In the genomic region with DNA sequence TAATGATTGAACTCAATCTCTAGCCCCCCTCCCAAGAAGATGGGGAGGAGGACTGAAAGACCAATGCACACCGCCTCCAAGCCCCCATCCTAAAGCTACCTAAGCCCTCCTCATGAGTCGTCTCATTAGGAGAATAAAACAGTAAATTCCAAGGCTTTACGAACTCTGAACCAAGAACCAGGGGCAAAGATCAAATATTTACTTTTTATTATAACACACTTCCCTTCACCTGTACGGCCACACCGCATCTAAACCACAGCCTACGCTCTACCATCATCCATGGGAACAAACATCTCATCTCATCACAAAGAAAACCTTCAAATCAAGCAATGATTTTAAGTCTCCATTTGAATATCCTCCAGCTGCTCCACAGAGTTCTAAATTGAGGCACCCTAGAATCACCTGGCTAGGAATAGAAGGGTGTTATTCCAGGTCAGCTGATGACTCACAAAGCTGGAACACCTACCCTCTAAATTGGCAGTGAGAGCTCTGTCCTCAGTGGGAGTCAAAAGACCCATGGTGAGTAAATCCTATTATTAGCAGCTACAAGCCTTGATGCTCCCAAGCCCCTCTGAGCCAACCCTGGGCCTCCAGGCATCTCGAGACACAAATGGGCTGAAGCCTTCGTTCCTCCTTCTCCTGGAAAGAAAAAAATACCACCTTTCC, we compare ENCODE assay signal across 11 cellular contexts. TPM values are rescaled to one million over a fixed set of nuclear protein-coding genes. Genes with fewer than 3 reads are reported as not detected.
A peak's percentile ranks its signal among the peaks of the same experiment; 100 is the strongest.
DNase-seq lines count a peak whose midpoint lies in the region; ATAC-seq and TF ChIP-seq lines count a peak whose summit lies in the region.
"Had no signal": no experiment of that assay in that cellular context is flagged by ENCODE, and none has a peak within 500 bp of the region (broad histone marks: within the 10 kb centered on the region; RNA-seq: fewer than 3 reads in every experiment).

No MANE protein-coding gene starts in this region.

- no peak overlapping the region for H2AFZ ChIP-seq in smooth muscle cell (ENCODE audit: low read depth)

- no peak overlapping the region for H3K9ac ChIP-seq in smooth muscle cell (ENCODE audit: low read depth)

- H3K4me1 ChIP-seq in heart right ventricle = peaks cover 0 to 24% (median 14%) of the 10 kb centered on the region in 9 donors
- H3K4me1 ChIP-seq in smooth muscle cell (ENCODE audit: low read depth) = peaks cover 11% of the 10 kb centered on the region
- H3K4me1 ChIP-seq: body of pancreas, esophagus muscularis mucosa had no signal

- no peaks in the 10 kb centered on the region for H3K27me3 ChIP-seq in heart right ventricle
- no peaks in the 10 kb centered on the region for H3K27me3 ChIP-seq in smooth muscle cell (ENCODE audit: low read depth)
- H3K27me3 ChIP-seq: body of pancreas, esophagus muscularis mucosa had no signal

- H3K27ac ChIP-seq in heart right ventricle = peak overlapping the region in 5 of 10 donors; percentile 10 to 77 (median 26)
- peak overlapping the region; percentile 64 for H3K27ac ChIP-seq in smooth muscle cell (ENCODE audit: low read depth)
- H3K27ac ChIP-seq: body of pancreas, esophagus muscularis mucosa had no signal

- H3K4me1 Mint-ChIP-seq in activated T-cell treated with anti-CD3 and anti-CD28 coated beads, Interleukin-2, amount 50 U/mL, for 72 hours (ENCODE audit: low read depth) = peaks cover 38% of the 10 kb centered on the region
- H3K4me1 Mint-ChIP-seq in activated T-helper 1 cell treated with anti-CD3 and anti-CD28 coated beads, Interleukin-12 subunit alpha, Interleukin-12 subunit beta, Interleukin-2, Interleukin-4 antibody, amounts not matched to agents 30 ng/mL and 10 ng/mL and 1 ng/mL, durations not matched to agents 14 hours and 24 hours and 36 hours (ENCODE audit: low read depth) = peaks cover 29% of the 10 kb centered on the region

- TF ChIP-seq CTCF in heart right ventricle (IDR thresholded peaks at IDR 0.05) (no peak), smooth muscle cell (IDR thresholded peaks at IDR 0.05; ENCODE audit: borderline replicate concordance, insufficient read depth, poor library complexity, severe bottlenecking) (no peak)

- H3K36me3 ChIP-seq in heart right ventricle (no peaks in the 10 kb centered on the region), smooth muscle cell (ENCODE audit: low read depth) (no peaks in the 10 kb centered on the region)
- H3K36me3 ChIP-seq: esophagus muscularis mucosa had no signal

- H3F3A ChIP-seq in smooth muscle cell (ENCODE audit: low read depth) = no peaks in the 10 kb centered on the region

- DNase-seq in activated T-cell treated with anti-CD3 and anti-CD28 coated beads, Interleukin-2, amount 50 U/mL, for 72 hours = no peak
- no peak for DNase-seq in activated T-cell treated with anti-CD3 and anti-CD28 coated beads, Interleukin-2, amount 50 U/mL, for 1 hour
- DNase-seq in activated T-helper 1 cell treated with anti-CD3 and anti-CD28 coated beads, Interleukin-12 subunit alpha, Interleukin-12 subunit beta, Interleukin-2, Interleukin-4 antibody, amounts not matched to agents 30 ng/mL and 10 ng/mL and 1 ng/mL, durations not matched to agents 14 hours and 24 hours and 36 hours (ENCODE audit: low spot score) = no peak
- DNase-seq in heart right ventricle (peak in 1 of 2 donors; percentile 17), smooth muscle cell (lab: John Stamatoyannopoulos, UW; ENCODE audit: unreplicated experiment) (no peak), 8988T (no peak), GF-D8 (lab: John Stamatoyannopoulos, UW) (no peak), T1000 (lab: John Stamatoyannopoulos, UW) (no peak)
- DNase-seq: body of pancreas, NCI-H1417 treated with DMSO at 0.1 percent for 48 hours had no signal

- H4K20me1 ChIP-seq in smooth muscle cell (ENCODE audit: low read depth) = no peaks in the 10 kb centered on the region

- H3K9me3 Mint-ChIP-seq in activated T-cell treated with anti-CD3 and anti-CD28 coated beads, Interleukin-2, amount 50 U/mL, for 72 hours = no peaks in the 10 kb centered on the region
- no peaks in the 10 kb centered on the region for H3K9me3 Mint-ChIP-seq in activated T-helper 1 cell treated with anti-CD3 and anti-CD28 coated beads, Interleukin-12 subunit alpha, Interleukin-12 subunit beta, Interleukin-2, Interleukin-4 antibody, amounts not matched to agents 30 ng/mL and 10 ng/mL and 1 ng/mL, durations not matched to agents 14 hours and 24 hours and 36 hours

- intact Hi-C loops in activated T-helper 1 cell treated with anti-CD3 and anti-CD28 coated beads, Interleukin-12 subunit alpha, Interleukin-12 subunit beta, Interleukin-2, Interleukin-4 antibody, amounts not matched to agents 30 ng/mL and 10 ng/mL and 1 ng/mL, durations not matched to agents 14 hours and 24 hours and 36 hours (cut with micrococcal nuclease) = loop anchor here (1.0 kb wide), 3 partner anchors 45 to 63 kb away; partner anchors contain the start of gene BZW1
- intact Hi-C loops in heart right ventricle (cut with DNase I) = no loop called here

- no peaks in the 10 kb centered on the region for H3K79me2 ChIP-seq in smooth muscle cell (ENCODE audit: low read depth)

- no peak for ATAC-seq in activated T-cell treated with anti-CD3 and anti-CD28 coated beads, Interleukin-2, amount 50 U/mL, for 72 hours (replicated peaks in 1 of 2)
- peak; percentile 69 to 95 (median 89) for ATAC-seq in heart right ventricle

- peak overlapping the region; percentile 2 to 37 for H3K4me3 Mint-ChIP-seq in activated T-cell treated with anti-CD3 and anti-CD28 coated beads, Interleukin-2, amount 50 U/mL, for 72 hours
- H3K4me3 Mint-ChIP-seq in activated T-helper 1 cell treated with anti-CD3 and anti-CD28 coated beads, Interleukin-12 subunit alpha, Interleukin-12 subunit beta, Interleukin-2, Interleukin-4 antibody, amounts not matched to agents 30 ng/mL and 10 ng/mL and 1 ng/mL, durations not matched to agents 14 hours and 24 hours and 36 hours = no peak overlapping the region

- no peak overlapping the region for H3K4me3 ChIP-seq in heart right ventricle
- no peak overlapping the region for H3K4me3 ChIP-seq in smooth muscle cell
- H3K4me3 ChIP-seq: body of pancreas, esophagus muscularis mucosa had no signal

- 85 to 87% methylated on average over 8 of the region's 8 CpGs for WGBS in heart right ventricle, 2 donors
- WGBS in smooth muscle cell (ENCODE audit: low lambda C conversion rate) = 82% methylated on average over 8 of the region's 8 CpGs

- peak overlapping the region; percentile 19 for H3K4me2 ChIP-seq in smooth muscle cell

- H3K9me3 ChIP-seq in heart right ventricle (no peaks in the 10 kb centered on the region), smooth muscle cell (replicated peaks; ENCODE audit: low read depth) (no peaks in the 10 kb centered on the region)
- H3K9me3 ChIP-seq: body of pancreas, esophagus muscularis mucosa had no signal

- H3K36me3 Mint-ChIP-seq in activated T-cell treated with anti-CD3 and anti-CD28 coated beads, Interleukin-2, amount 50 U/mL, for 72 hours (ENCODE audit: insufficient read depth in 2 of 2) = no peaks in the 10 kb centered on the region
- no peaks in the 10 kb centered on the region for H3K36me3 Mint-ChIP-seq in activated T-helper 1 cell treated with anti-CD3 and anti-CD28 coated beads, Interleukin-12 subunit alpha, Interleukin-12 subunit beta, Interleukin-2, Interleukin-4 antibody, amounts not matched to agents 30 ng/mL and 10 ng/mL and 1 ng/mL, durations not matched to agents 14 hours and 24 hours and 36 hours (ENCODE audit: low read depth)

- H3K27ac Mint-ChIP-seq in activated T-cell treated with anti-CD3 and anti-CD28 coated beads, Interleukin-2, amount 50 U/mL, for 72 hours = peak overlapping the region; percentile 9
- peak overlapping the region; percentile 82 for H3K27ac Mint-ChIP-seq in activated T-helper 1 cell treated with anti-CD3 and anti-CD28 coated beads, Interleukin-12 subunit alpha, Interleukin-12 subunit beta, Interleukin-2, Interleukin-4 antibody, amounts not matched to agents 30 ng/mL and 10 ng/mL and 1 ng/mL, durations not matched to agents 14 hours and 24 hours and 36 hours

- H3K27me3 Mint-ChIP-seq in activated T-cell treated with anti-CD3 and anti-CD28 coated beads, Interleukin-2, amount 50 U/mL, for 72 hours (ENCODE audit: low read depth) = no peaks in the 10 kb centered on the region
- H3K27me3 Mint-ChIP-seq in activated T-helper 1 cell treated with anti-CD3 and anti-CD28 coated beads, Interleukin-12 subunit alpha, Interleukin-12 subunit beta, Interleukin-2, Interleukin-4 antibody, amounts not matched to agents 30 ng/mL and 10 ng/mL and 1 ng/mL, durations not matched to agents 14 hours and 24 hours and 36 hours (ENCODE audit: insufficient read depth) = no peaks in the 10 kb centered on the region

RNA-seq across cellular contexts. Expression of gene BZW1, which starts 45.6 kb away (rescaled TPM):
- total RNA-seq in activated T-cell treated with anti-CD3 and anti-CD28 coated beads, Interleukin-2, amount 50 U/mL, for 72 hours = 100 to 1,000 TPM; 457 to 495 TPM
- 446 and 447 TPM in 2 replicates for total RNA-seq in activated T-helper 1 cell treated with anti-CD3 and anti-CD28 coated beads, Interleukin-12 subunit alpha, Interleukin-12 subunit beta, Interleukin-2, Interleukin-4 antibody, amounts not matched to agents 30 ng/mL and 10 ng/mL and 1 ng/mL, durations not matched to agents 14 hours and 24 hours and 36 hours
- total RNA-seq in heart right ventricle = 100 to 1,000 TPM in 2 of 10 donors, 10 to 100 TPM in 8; 62.5 to 133 (median 77.2) TPM
- polyA plus RNA-seq in heart right ventricle = 10 to 100 TPM; 15.4 to 53.2 TPM
- 364 and 398 TPM in 2 replicates for total RNA-seq in smooth muscle cell
- 203 and 212 TPM in 2 replicates for polyA plus RNA-seq in smooth muscle cell

Comparison
In these comparisons a context has a peak if more than half of its experiments do, and no peak if none do; other contexts are left out.
1. ATAC-seq: peak in heart right ventricle (8 of 8); none in activated T-cell treated with anti-CD3 and anti-CD28 coated beads, Interleukin-2, amount 50 U/mL, for 72 hours (0 of 2).